11 cellular contexts compared by ENCODE assay signal in the genomic region with DNA sequence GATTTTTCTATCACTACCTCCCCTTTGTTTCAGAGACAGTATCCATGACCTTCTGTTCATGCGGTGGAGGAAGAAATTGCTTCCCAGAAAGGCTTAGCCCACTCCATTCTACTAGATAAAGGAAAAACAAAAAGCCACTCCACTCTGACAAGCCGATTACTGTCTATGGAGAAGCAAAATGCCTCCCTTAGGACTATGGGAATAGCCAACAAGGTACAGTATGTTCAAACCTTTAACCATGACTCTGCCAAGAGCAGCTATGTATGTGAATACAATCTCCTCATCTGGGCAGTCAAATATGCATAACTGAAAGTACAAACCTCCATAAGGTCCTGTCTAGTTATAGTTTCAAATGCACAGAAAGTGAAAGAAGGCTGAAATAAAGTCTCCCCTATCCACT. TPM values are rescaled to one million over a fixed set of nuclear protein-coding genes. Genes with fewer than 3 reads are reported as not detected.
A peak's percentile ranks its signal among the peaks of the same experiment; 100 is the strongest.
DNase-seq lines count a peak whose midpoint lies in the region; ATAC-seq and TF ChIP-seq lines count a peak whose summit lies in the region.
"Had no signal": no experiment of that assay in that cellular context is flagged by ENCODE, and none has a peak within 500 bp of the region (broad histone marks: within the 10 kb centered on the region; RNA-seq: fewer than 3 reads in every experiment).

No MANE protein-coding gene starts in this region.

- no peak overlapping the region for H3K27ac ChIP-seq in MM.1S (ENCODE audit: low read length)
- peak overlapping the region; percentile 82 for H3K27ac ChIP-seq in neural cell (ENCODE audit: low read length)
- no peak overlapping the region for H3K27ac ChIP-seq in GM23338 (ENCODE audit: low read depth)
- H3K27ac ChIP-seq: epithelial cell of prostate had no signal

- H3K79me2 ChIP-seq in MM.1S (ENCODE audit: low read length) (peaks cover 9% of the 10 kb centered on the region; the same call in 1 of the 2 replicates), neural cell (replicated peaks; ENCODE audit: insufficient read depth, low read length) (peaks cover 6% of the 10 kb centered on the region), GM23338 (replicated peaks; ENCODE audit: insufficient read depth) (peaks cover 1% of the 10 kb centered on the region; the same call in 1 of the 2 replicates)

- peak overlapping the region; percentile 67 for H3K4me2 ChIP-seq in MM.1S (ENCODE audit: low read depth, low read length)
- H3K4me2 ChIP-seq in neural cell (ENCODE audit: low read length), result no peak overlapping the region
- no peak overlapping the region for H3K4me2 ChIP-seq in GM23338

- DNase-seq in MM.1S, result peak; percentile 71
- DNase-seq in SHP77 (lab: John Stamatoyannopoulos, UW), result no peak
- DNase-seq in NCI-H1105 (lab: John Stamatoyannopoulos, UW), result no peak
- DNase-seq in GM23338 (ENCODE audit: low spot score), result no peak
- DNase-seq in activated CD4-positive, alpha-beta T cell treated with anti-CD3 and anti-CD28 coated beads, Interleukin-2, amount 10 ng/mL, durations not matched to agents 7 days and 5 days, result no peak
- DNase-seq: aorta; stimulated activated naive CD4-positive, alpha-beta T cell had no signal

- TF ChIP-seq RAD21 in neural cell (conservative IDR thresholded peaks at IDR 0.05), result no peak

- TF ChIP-seq CTCF in MM.1S (IDR thresholded peaks at IDR 0.05; ENCODE audit: low read length), result no peak
- TF ChIP-seq CTCF in neural cell (IDR thresholded peaks at IDR 0.05; ENCODE audit: poor library complexity, severe bottlenecking), result no peak
- no peak for TF ChIP-seq CTCF in GM23338 (conservative IDR thresholded peaks at IDR 0.05; ENCODE audit: low read depth in 2 of 2)

- H3K27me3 Mint-ChIP-seq in GM23338 (ENCODE audit: insufficient read depth, low read depth, poor library complexity), result peaks cover 1% of the 10 kb centered on the region
- H3K27me3 Mint-ChIP-seq in activated CD4-positive, alpha-beta T cell treated with anti-CD3 and anti-CD28 coated beads, Interleukin-2, amount 10 ng/mL, durations not matched to agents 7 days and 5 days, result no peaks in the 10 kb centered on the region

- peak; percentile 50 for ATAC-seq in GM19023 (IDR thresholded peaks at IDR 0.05; ENCODE audit: unreplicated experiment)
- ATAC-seq in HG02610 (IDR thresholded peaks at IDR 0.05; ENCODE audit: unreplicated experiment), result peak; percentile 61
- ATAC-seq in GM23338, result no peak

- H3K4me3 ChIP-seq in MM.1S (ENCODE audit: low read length), result no peak overlapping the region
- peak overlapping the region; percentile 19 for H3K4me3 ChIP-seq in neural cell (ENCODE audit: low read length)
- H3K4me3 ChIP-seq in GM23338, result no peak overlapping the region

- H3K4me1 Mint-ChIP-seq in GM23338, result no peaks in the 10 kb centered on the region
- H3K4me1 Mint-ChIP-seq in activated CD4-positive, alpha-beta T cell treated with anti-CD3 and anti-CD28 coated beads, Interleukin-2, amount 10 ng/mL, durations not matched to agents 7 days and 5 days, result peaks cover 25% of the 10 kb centered on the region

- H3K27ac Mint-ChIP-seq in GM23338, result no peak overlapping the region
- H3K27ac Mint-ChIP-seq in activated CD4-positive, alpha-beta T cell treated with anti-CD3 and anti-CD28 coated beads, Interleukin-2, amount 10 ng/mL, durations not matched to agents 7 days and 5 days, result no peak overlapping the region

- POLR2A ChIA-PET in activated CD4-positive, alpha-beta T cell treated with anti-CD3 and anti-CD28 coated beads, Interleukin-2, amount 10 ng/mL, durations not matched to agents 7 days and 5 days (lab: Charles Lee), result interaction anchor here (0.6 kb wide), 1 partner anchor 592 kb away, joined by 7 read pairs; no protein-coding TSS in a partner anchor

- H3K4me3 Mint-ChIP-seq in GM23338, result no peak overlapping the region
- H3K4me3 Mint-ChIP-seq in activated CD4-positive, alpha-beta T cell treated with anti-CD3 and anti-CD28 coated beads, Interleukin-2, amount 10 ng/mL, durations not matched to agents 7 days and 5 days, result no peak overlapping the region

- peaks cover 20% of the 10 kb centered on the region for H3K4me1 ChIP-seq in MM.1S (ENCODE audit: low read length)
- H3K4me1 ChIP-seq in GM23338 (ENCODE audit: insufficient read depth), result no peaks in the 10 kb centered on the region

- H3F3A ChIP-seq in MM.1S (ENCODE audit: insufficient read depth, low read length) (peaks cover 9% of the 10 kb centered on the region), neural cell (ENCODE audit: insufficient read depth, low read length, poor library complexity, severe bottlenecking) (peaks cover 7% of the 10 kb centered on the region), GM23338 (replicated peaks; ENCODE audit: low read depth) (no peaks in the 10 kb centered on the region)

- no peaks in the 10 kb centered on the region for H4K20me1 ChIP-seq in MM.1S (ENCODE audit: insufficient read depth, low read length)
- no peaks in the 10 kb centered on the region for H4K20me1 ChIP-seq in neural cell (ENCODE audit: insufficient read depth)
- H4K20me1 ChIP-seq in GM23338 (replicated peaks; ENCODE audit: insufficient read depth), result peaks cover 8% of the 10 kb centered on the region; the same call in 1 of the 2 replicates

- no peak overlapping the region for H3K9ac ChIP-seq in MM.1S (ENCODE audit: low read length)
- H3K9ac ChIP-seq in neural cell (ENCODE audit: low read length), result peak overlapping the region; percentile 39

- H3K27me3 ChIP-seq in MM.1S (replicated peaks; ENCODE audit: insufficient read depth, low read length), result no peaks in the 10 kb centered on the region
- H3K27me3 ChIP-seq in neural cell (ENCODE audit: insufficient read depth, low read depth, low read length), result no peaks in the 10 kb centered on the region
- no peaks in the 10 kb centered on the region for H3K27me3 ChIP-seq in GM23338 (ENCODE audit: insufficient read depth)

- H2AFZ ChIP-seq in MM.1S (ENCODE audit: low read length), result no peak overlapping the region
- no peak overlapping the region for H2AFZ ChIP-seq in neural cell (ENCODE audit: low read depth, low read length)
- no peak overlapping the region for H2AFZ ChIP-seq in GM23338

- H3K36me3 ChIP-seq in MM.1S (replicated peaks; ENCODE audit: insufficient read depth, low read length), result no peaks in the 10 kb centered on the region
- H3K36me3 ChIP-seq in neural cell (ENCODE audit: insufficient read depth, low read length), result no peaks in the 10 kb centered on the region
- no peaks in the 10 kb centered on the region for H3K36me3 ChIP-seq in GM23338 (ENCODE audit: insufficient read depth)

- CTCF ChIA-PET in activated CD4-positive, alpha-beta T cell treated with anti-CD3 and anti-CD28 coated beads, Interleukin-2, amount 10 ng/mL, durations not matched to agents 7 days and 5 days (lab: Charles Lee), result interaction anchor here (1.0 to 1.3 kb wide), 2 partner anchors 27 to 42 kb away, joined by 3 read pairs; no protein-coding TSS in a partner anchor

- H3K9me3 ChIP-seq in MM.1S (replicated peaks; ENCODE audit: insufficient read depth, low read length) (no peaks in the 10 kb centered on the region), neural cell (ENCODE audit: low read length) (no peaks in the 10 kb centered on the region)

- H3K9me2 ChIP-seq in MM.1S (replicated peaks; ENCODE audit: insufficient read depth, low read length) (no peaks in the 10 kb centered on the region), neural cell (ENCODE audit: insufficient read depth, low read length) (no peaks in the 10 kb centered on the region), GM23338 (ENCODE audit: insufficient read depth) (no peaks in the 10 kb centered on the region)

- peaks cover 14% of the 10 kb centered on the region for H3K9me3 Mint-ChIP-seq in GM23338
- no peaks in the 10 kb centered on the region for H3K9me3 Mint-ChIP-seq in activated CD4-positive, alpha-beta T cell treated with anti-CD3 and anti-CD28 coated beads, Interleukin-2, amount 10 ng/mL, durations not matched to agents 7 days and 5 days

- no peak for TF ChIP-seq EP300 in neural cell (conservative IDR thresholded peaks at IDR 0.05; ENCODE audit: poor library complexity, severe bottlenecking)

- peaks cover 9% of the 10 kb centered on the region for H3K36me3 Mint-ChIP-seq in GM23338 (ENCODE audit: low read depth)
- peaks cover 2% of the 10 kb centered on the region for H3K36me3 Mint-ChIP-seq in activated CD4-positive, alpha-beta T cell treated with anti-CD3 and anti-CD28 coated beads, Interleukin-2, amount 10 ng/mL, durations not matched to agents 7 days and 5 days (ENCODE audit: low read depth)

TF ChIP-seq in neural cell, 6 proteins besides CTCF, POLR2A, EP300 and RAD21 (continues in another document):
- TF ChIP-seq POLR2AphosphoS5 (IDR thresholded peaks at IDR 0.05) (no peak), EZH2 (IDR thresholded peaks at IDR 0.05; ENCODE audit: borderline replicate concordance, insufficient read depth, low read length, poor library complexity, severe bottlenecking) (no peak), MXI1 (conservative IDR thresholded peaks at IDR 0.05; ENCODE audit: poor library complexity, severe bottlenecking) (no peak)

TF ChIP-seq in GM23338, 12 proteins besides CTCF, POLR2A, EP300 and RAD21:
- no peak for TF ChIP-seq POLR2AphosphoS5 (IDR thresholded peaks at IDR 0.05; ENCODE audit: low read depth)
TF ChIP-seq in GM23338: peak in this region for 0.

RNA-seq across cellular contexts. Expression of a gene that starts 40.5 kb away (rescaled TPM):
- polyA plus RNA-seq in neural cell, result 1.9 and 6.3 TPM in 2 replicates
- polyA minus RNA-seq in neural cell, result 6.6 and 19.0 TPM in 2 replicates
- 13.2 and 13.9 TPM in 2 replicates for total RNA-seq in GM23338 (2014; rRNA removed; shearing (Covaris generic))
- 16.3 and 16.6 TPM in 2 replicates for polyA plus RNA-seq in GM23338 (2016; fragmentation: Nextera tagmentation; extraction: Ambion mirVana)
- 10 to 100 TPM; 28.6 to 43.0 TPM for total RNA-seq in activated CD4-positive, alpha-beta T cell treated with anti-CD3 and anti-CD28 coated beads, Interleukin-2, amount 10 ng/mL, durations not matched to agents 7 days and 5 days
